Comparison of ENCODE assay signal across 8 cellular contexts in genomic region chr6:53647437-53648094, GRCh38. TPM values are rescaled to one million over a fixed set of nuclear protein-coding genes. Genes with fewer than 3 reads are reported as not detected.
DNase-seq lines count a peak whose midpoint lies in the region; ATAC-seq, FAIRE-seq and TF ChIP-seq lines count a peak whose summit lies in the region.

No MANE protein-coding gene starts in this region.

- peak overlapping the region; percentile 56 to 68 for H3K4me3 Mint-ChIP-seq in stimulated activated naive CD8-positive, alpha-beta T cell treated with anti-CD3 and anti-CD28 coated beads, Interleukin-15, amount 100 ng/mL, for 72 hours

- no peak overlapping the region for H3K4me3 ChIP-seq in Karpas-422 (ENCODE audit: low read length)

- DNase-seq in GM12891 (ENCODE audit: insufficient read length, low spot score): peak; percentile 22
- DNase-seq in Karpas-422: peak; percentile 65
- peak; percentile 67 for DNase-seq in activated effector memory CD4-positive, alpha-beta T cell treated with anti-CD3 and anti-CD28 coated beads, Interleukin-2, amount 50 U/mL, for 16 hours
- peak in 1 of 2 donors; percentile 33 for DNase-seq in stimulated activated naive CD8-positive, alpha-beta T cell treated with anti-CD3 and anti-CD28 coated beads, Interleukin-15, amount 100 ng/mL, for 72 hours
- DNase-seq in kidney tubule cell (ENCODE audit: low spot score): no peak
- no peak for DNase-seq in A172 (ENCODE audit: low spot score)
- DNase-seq in cardiac septum (ENCODE audit: low spot score): no peak

- H3K79me2 ChIP-seq in Karpas-422 (ENCODE audit: low read length): no peaks in the 10 kb centered on the region

- peaks cover 3% of the 10 kb centered on the region for H3K27me3 Mint-ChIP-seq in stimulated activated naive CD8-positive, alpha-beta T cell treated with anti-CD3 and anti-CD28 coated beads, Interleukin-15, amount 100 ng/mL, for 72 hours

- H2AFZ ChIP-seq in Karpas-422 (ENCODE audit: low read length): no peak overlapping the region

- no peaks in the 10 kb centered on the region for H3K36me3 ChIP-seq in Karpas-422 (ENCODE audit: insufficient read depth, low read length)

- FAIRE-seq in GM12891 (lab: Jason Lieb, UNC): peak; percentile 84

- no peaks in the 10 kb centered on the region for H3K27me3 ChIP-seq in Karpas-422 (ENCODE audit: low read length)

- intact Hi-C loops in cardiac septum (cut with DNase I): no loop called here

- H3K9me2 ChIP-seq in Karpas-422 (replicated peaks; ENCODE audit: insufficient read depth, low read length): no peaks in the 10 kb centered on the region

- H3K4me2 ChIP-seq in Karpas-422 (ENCODE audit: low read depth, low read length, poor library complexity, severe bottlenecking): no peak overlapping the region

- peaks cover 10% of the 10 kb centered on the region for H3K4me1 ChIP-seq in Karpas-422 (ENCODE audit: low read length)

- ATAC-seq in GM21723 (IDR thresholded peaks at IDR 0.05; ENCODE audit: unreplicated experiment): peak; percentile 71
- ATAC-seq in stimulated activated naive CD8-positive, alpha-beta T cell treated with anti-CD3 and anti-CD28 coated beads, Interleukin-15, amount 100 ng/mL, for 72 hours: peak; percentile 50

- peaks cover 48% of the 10 kb centered on the region for H3K4me1 Mint-ChIP-seq in stimulated activated naive CD8-positive, alpha-beta T cell treated with anti-CD3 and anti-CD28 coated beads, Interleukin-15, amount 100 ng/mL, for 72 hours

- H3K9ac ChIP-seq in Karpas-422 (ENCODE audit: low read length): no peak overlapping the region

- no peak for TF ChIP-seq POLR2A in GM12891 (IDR thresholded peaks at IDR 0.05; ENCODE audit: low read depth, low read length)

- H3K9me3 Mint-ChIP-seq in stimulated activated naive CD8-positive, alpha-beta T cell treated with anti-CD3 and anti-CD28 coated beads, Interleukin-15, amount 100 ng/mL, for 72 hours: no peaks in the 10 kb centered on the region

- H3K27ac ChIP-seq in Karpas-422 (ENCODE audit: low read length): no peak overlapping the region

- no peaks in the 10 kb centered on the region for H3K9me3 ChIP-seq in Karpas-422 (ENCODE audit: low read length)

- no peak overlapping the region for H3K27ac Mint-ChIP-seq in stimulated activated naive CD8-positive, alpha-beta T cell treated with anti-CD3 and anti-CD28 coated beads, Interleukin-15, amount 100 ng/mL, for 72 hours

- no peaks in the 10 kb centered on the region for H4K20me1 ChIP-seq in Karpas-422 (ENCODE audit: insufficient read depth, low read depth, low read length)

TF ChIP-seq in GM12891, 5 proteins besides CTCF, POLR2A, EP300 and RAD21:
- TF ChIP-seq PAX5 (IDR thresholded peaks at IDR 0.05; ENCODE audit: insufficient read depth, low read length, severe bottlenecking) (no peak), SPI1 (IDR thresholded peaks at IDR 0.05; ENCODE audit: low read depth, low read length) (peak; percentile 93)

RNA-seq across cellular contexts. Expression of gene KLHL31, which starts 18.0 kb away (rescaled TPM):
- not detected for polyA plus RNA-seq in GM12891 (2012; ENCODE audit: low read depth, missing spikeins)
- not detected in 2 replicates for total RNA-seq in Karpas-422 (2014; rRNA removed; shearing (Covaris generic); ENCODE audit: low replicate concordance)
- total RNA-seq in A172 (2014; rRNA removed; shearing (Covaris generic)): not detected in 2 replicates
- total RNA-seq in cardiac septum: 188 TPM

Comparison
In these comparisons a context has a peak if more than half of its experiments do, and no peak if none do; other contexts are left out.
1. DNase-seq: peak in GM12891 (single experiment), Karpas-422 (single experiment) and activated effector memory CD4-positive, alpha-beta T cell treated with anti-CD3 and anti-CD28 coated beads, Interleukin-2, amount 50 U/mL, for 16 hours (single experiment); none in kidney tubule cell (single experiment), A172 (single experiment) and cardiac septum (single experiment).
2. RNA of gene KLHL31, which starts 18.0 kb away (total RNA-seq): 188 TPM in cardiac septum (single experiment); not detected in Karpas-422 and not detected in A172; every median in the first group is over 100 times any median in the second.